8 cellular contexts compared by ENCODE assay signal in genomic region chr11:8871283-8871775, GRCh38. TPM values are rescaled to one million over a fixed set of nuclear protein-coding genes. Genes with fewer than 3 reads are reported as not detected.
A peak's percentile ranks its signal among the peaks of the same experiment; 100 is the strongest.
DNase-seq lines count a peak whose midpoint lies in the region; ATAC-seq lines count a peak whose summit lies in the region.

No MANE protein-coding gene starts in this region.

- H3K27ac Mint-ChIP-seq in T-cell: no peak overlapping the region

- CTCF ChIA-PET in T-cell (lab: Charles Lee): no interaction called here

- 0 out of 2 replicates have a peak, but pooled peaks cover 3% of the 10 kb centered on the region for H3K9me3 ChIP-seq in BLaER1
- H3K9me3 ChIP-seq in muscle layer of duodenum (ENCODE audit: control insufficient read depth in 1 of 2, low read length in 2 of 2): no peaks in the 10 kb centered on the region

- no peaks in the 10 kb centered on the region for H3K36me3 Mint-ChIP-seq in T-cell

- POLR2A ChIA-PET in T-cell (lab: Charles Lee): no interaction called here

- peaks cover 8 to 17% (median 16%) of the 10 kb centered on the region in 3 donors for H3K4me1 Mint-ChIP-seq in T-cell

- no peaks in the 10 kb centered on the region for H3K9me3 Mint-ChIP-seq in T-cell

- peak; percentile 37 for DNase-seq in HPDE6-E6E7 (ENCODE audit: extremely low spot score)
- no peak for DNase-seq in T-cell
- DNase-seq in fibroblast of gingiva (ENCODE audit: low read depth): peak; percentile 89
- DNase-seq in activated CD4-positive, CD25-positive, alpha-beta regulatory T cell (lab: John Stamatoyannopoulos, UW): no peak
- no peak for DNase-seq in UCSD-AML1 (lab: John Stamatoyannopoulos, UW; ENCODE audit: unreplicated experiment)

- peaks cover 15% of the 10 kb centered on the region; the same call in 1 of the 2 replicates for H4K20me1 ChIP-seq in BLaER1

- peak overlapping the region in 2 of 3 donors; percentile 31 to 62 for H3K4me3 Mint-ChIP-seq in T-cell

- H3K27me3 Mint-ChIP-seq in T-cell: peaks cover 21 to 41% of the 10 kb centered on the region in 2 donors

- H3K36me3 ChIP-seq in BLaER1: no peaks in the 10 kb centered on the region
- no peaks in the 10 kb centered on the region for H3K36me3 ChIP-seq in muscle layer of duodenum (ENCODE audit: control insufficient read depth in 1 of 2, insufficient read depth in 2 of 2, low read length in 2 of 2)

- peaks cover 23% of the 10 kb centered on the region for H3K4me1 ChIP-seq in BLaER1
- H3K4me1 ChIP-seq in muscle layer of duodenum (ENCODE audit: control insufficient read depth in 1 of 2, insufficient read depth in 2 of 2, low read length in 2 of 2): peaks cover 0 to 27% of the 10 kb centered on the region in 2 donors

- H3K4me3 ChIP-seq in BLaER1 (peak overlapping the region; percentile 68), muscle layer of duodenum (ENCODE audit: low read depth in 1 of 2, low read length in 2 of 2) (peak overlapping the region; percentile 84 to 86)

- H3K27ac ChIP-seq in BLaER1 (no peak overlapping the region), muscle layer of duodenum (ENCODE audit: low read length) (peak overlapping the region; percentile 47)

- no peak overlapping the region for H3K9ac ChIP-seq in BLaER1

- H3K27me3 ChIP-seq in BLaER1 (peaks cover 62% of the 10 kb centered on the region), muscle layer of duodenum (ENCODE audit: low read depth, low read length) (peaks cover 3% of the 10 kb centered on the region)

- ATAC-seq in T-cell (replicated peaks in 1 of 4): no peak
- ATAC-seq in HG02885 (IDR thresholded peaks at IDR 0.05; ENCODE audit: poor library complexity, unreplicated experiment): no peak

- peak overlapping the region; percentile 94 for H3K4me2 ChIP-seq in BLaER1

RNA-seq across cellular contexts. Expression of gene AKIP1, which starts 39.7 kb away (rescaled TPM):
- total RNA-seq in T-cell: 10 to 100 TPM in 3 of 5 donors, 1 to 10 TPM in 2; 5.8 to 17.9 (median 11.1) TPM

Comparison
In these comparisons a context has a peak if more than half of its experiments do, and no peak if none do; other contexts are left out.
1. DNase-seq: peak in HPDE6-E6E7 (single experiment) and fibroblast of gingiva (single experiment); none in T-cell (0 of 34), activated CD4-positive, CD25-positive, alpha-beta regulatory T cell (0 of 4) and UCSD-AML1 (single experiment).